Comparison of ENCODE assay signal across 25 cellular contexts in the genomic region with DNA sequence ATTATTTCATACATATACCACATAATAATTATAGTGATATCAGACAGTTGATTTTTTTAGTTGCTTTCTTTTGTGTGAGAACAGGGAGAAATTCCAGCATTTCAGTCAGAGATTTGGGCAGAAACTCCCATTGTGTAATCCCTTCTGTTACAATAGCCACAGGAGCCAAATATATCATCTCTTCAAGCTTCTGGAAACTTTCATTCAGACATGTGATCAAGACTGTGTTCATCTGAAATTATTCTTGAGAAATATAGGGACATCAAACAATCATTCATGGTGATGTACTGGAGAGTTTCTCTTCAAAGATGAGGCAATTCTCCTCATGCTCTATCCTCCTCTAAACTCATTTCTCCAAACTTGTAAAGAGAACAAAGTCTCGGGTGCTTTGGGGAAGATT.
"Had no signal": no experiment of that assay in that cellular context is flagged by ENCODE, and none has a peak within 500 bp of the region (broad histone marks: within the 10 kb centered on the region; RNA-seq: fewer than 3 reads in every experiment).

No MANE protein-coding gene starts in this region.

- H3K4me1 ChIP-seq: body of pancreas, uterus had no signal

- H3K27me3 ChIP-seq: body of pancreas, hepatocyte, uterus had no signal

- DNase-seq: activated CD4-positive, alpha-beta T cell treated with anti-CD3 and anti-CD28 coated beads for 36 hours; activated CD4-positive, CD25-positive, alpha-beta regulatory T cell; activated CD8-positive, alpha-beta memory T cell treated with anti-CD3 and anti-CD28 coated beads, Interleukin-2, amount 10 ng/mL, durations not matched to agents 7 days and 5 days; activated CD8-positive, alpha-beta T cell treated with anti-CD3 and anti-CD28 coated beads, Interleukin-2, amount 10 ng/mL, durations not matched to agents 7 days and 5 days; activated naive CD4-positive, alpha-beta T cell; activated T-cell treated with anti-CD3 and anti-CD28 coated beads, Interleukin-2, amount 50 U/mL, for 48 hours; aorta; body of pancreas; dorsolateral prefrontal cortex; effector memory CD8-positive, alpha-beta T cell; foreskin melanocyte; left cardiac atrium; mammary epithelial cell; posterior cingulate gyrus; right cardiac atrium; stimulated activated CD4-positive, alpha-beta T cell treated with anti-CD3 and anti-CD28 coated beads, Interleukin-2, amount 100 ng/mL, for 48 hours; stimulated activated naive CD4-positive, alpha-beta T cell treated with Interleukin-2 at 50 U/mL for 16 hours; trophoblast cell; uterus had no signal

- H3K27ac ChIP-seq: body of pancreas, coronary artery, dorsolateral prefrontal cortex, hepatocyte, thoracic aorta, uterus had no signal

- H3K36me3 ChIP-seq: thoracic aorta, uterus had no signal

- FAIRE-seq: endothelial cell of umbilical vein, keratinocyte had no signal

- H3K4me3 ChIP-seq: body of pancreas, coronary artery, dorsolateral prefrontal cortex, hepatocyte, thoracic aorta, uterus had no signal

- H3K9me3 ChIP-seq: body of pancreas, thoracic aorta, uterus had no signal

- ATAC-seq: activated CD4-positive, alpha-beta T cell treated with anti-CD3 and anti-CD28 coated beads for 36 hours; activated CD8-positive, alpha-beta memory T cell treated with anti-CD3 and anti-CD28 coated beads, Interleukin-2, amount 10 ng/mL, durations not matched to agents 7 days and 5 days; activated CD8-positive, alpha-beta T cell treated with anti-CD3 and anti-CD28 coated beads, Interleukin-2, amount 10 ng/mL, durations not matched to agents 7 days and 5 days; activated naive CD4-positive, alpha-beta T cell treated with anti-CD3 and anti-CD28 coated beads, Interleukin-2, amount 50 U/mL, for 72 hours; body of pancreas; effector memory CD8-positive, alpha-beta T cell; left cardiac atrium; right cardiac atrium had no signal
